14 cellular contexts compared by ENCODE assay signal in genomic region chr2:161981016-161981415, GRCh38.
DNase-seq lines count a peak whose midpoint lies in the region; ATAC-seq and TF ChIP-seq lines count a peak whose summit lies in the region.
"Had no signal": no experiment of that assay in that cellular context is flagged by ENCODE, and none has a peak within 500 bp of the region (broad histone marks: within the 10 kb centered on the region; RNA-seq: fewer than 3 reads in every experiment).

No MANE protein-coding gene starts in this region.

- TF ChIP-seq CTCF in HCT116 (IDR thresholded peaks at IDR 0.05 in 2 of 3, conservative IDR thresholded peaks at IDR 0.05 in 1 of 3; ENCODE audit: borderline replicate concordance in 1 of 3, insufficient read depth in 1 of 3, low read depth in 2 of 3, low read length in 2 of 3) = no peak

- no peak overlapping the region for H2AFZ ChIP-seq in HCT116 (ENCODE audit: low read depth, low read length, poor library complexity, severe bottlenecking)
- H2AFZ ChIP-seq: PC-9 had no signal

- H3K9me3 ChIP-seq in HCT116 (ENCODE audit: control insufficient read depth in 1 of 2, insufficient read depth in 1 of 2, low read depth in 1 of 2, low read length in 2 of 2) = no peaks in the 10 kb centered on the region
- H3K9me3 ChIP-seq: A549 had no signal

- H3K4me3 Mint-ChIP-seq in activated CD4-positive, alpha-beta memory T cell treated with anti-CD3 and anti-CD28 coated beads for 36 hours = no peak overlapping the region
- H3K4me3 Mint-ChIP-seq in activated CD4-positive, alpha-beta memory T cell treated with anti-CD3 and anti-CD28 coated beads, Interleukin-2, amount 10 ng/mL, durations not matched to agents 7 days and 5 days = no peak overlapping the region
- peak overlapping the region; percentile 56 for H3K4me3 Mint-ChIP-seq in activated T-helper 17 cell treated with anti-CD3 and anti-CD28 coated beads, Interleukin-2, amount 50 U/mL, for 72 hours
- peak overlapping the region; percentile 17 for H3K4me3 Mint-ChIP-seq in stimulated activated effector memory CD8-positive, alpha-beta T cell treated with anti-CD3 and anti-CD28 coated beads, Interleukin-12 subunit alpha, Interleukin-12 subunit beta, amount 100 ng/mL, for 72 hours

- POLR2A ChIA-PET in activated CD4-positive, alpha-beta memory T cell treated with anti-CD3 and anti-CD28 coated beads for 36 hours (lab: Charles Lee) = interaction anchor here (0.7 kb wide), 1 partner anchor 17 kb away, joined by 3 read pairs; no protein-coding TSS in a partner anchor
- POLR2A ChIA-PET in activated CD4-positive, alpha-beta memory T cell treated with anti-CD3 and anti-CD28 coated beads, Interleukin-2, amount 10 ng/mL, durations not matched to agents 7 days and 5 days (lab: Charles Lee) = interaction anchor here (1.0 to 7.4 kb wide), 3 partner anchors 12 to 93 kb away, joined by 3 to 45 read pairs (median 31); no protein-coding TSS in a partner anchor
- POLR2A ChIA-PET in HCT116 (lab: Charles Lee) = no interaction called here

- H4K20me1 ChIP-seq in HCT116 (ENCODE audit: insufficient read depth) = no peaks in the 10 kb centered on the region

- no peak for TF ChIP-seq POLR2A in HCT116 (IDR thresholded peaks at IDR 0.05; ENCODE audit: borderline replicate concordance, extremely low read depth, insufficient read depth, insufficient read length)

- H3K4me2 ChIP-seq in HCT116 (ENCODE audit: low read length) = 0 out of 2 replicates have a peak overlapping the region, but pooled peaks have one; percentile 3
- H3K4me2 ChIP-seq: A549, PC-9 had no signal

- no peaks in the 10 kb centered on the region for H3K9me3 Mint-ChIP-seq in activated CD4-positive, alpha-beta memory T cell treated with anti-CD3 and anti-CD28 coated beads for 36 hours
- peaks cover 11% of the 10 kb centered on the region for H3K9me3 Mint-ChIP-seq in activated CD4-positive, alpha-beta memory T cell treated with anti-CD3 and anti-CD28 coated beads, Interleukin-2, amount 10 ng/mL, durations not matched to agents 7 days and 5 days
- H3K9me3 Mint-ChIP-seq in activated T-helper 17 cell treated with anti-CD3 and anti-CD28 coated beads, Interleukin-2, amount 50 U/mL, for 72 hours = no peaks in the 10 kb centered on the region
- no peaks in the 10 kb centered on the region for H3K9me3 Mint-ChIP-seq in stimulated activated effector memory CD8-positive, alpha-beta T cell treated with anti-CD3 and anti-CD28 coated beads, Interleukin-12 subunit alpha, Interleukin-12 subunit beta, amount 100 ng/mL, for 72 hours

- H3K4me1 Mint-ChIP-seq in activated CD4-positive, alpha-beta memory T cell treated with anti-CD3 and anti-CD28 coated beads for 36 hours (ENCODE audit: low read depth) = peaks cover 35% of the 10 kb centered on the region
- H3K4me1 Mint-ChIP-seq in activated CD4-positive, alpha-beta memory T cell treated with anti-CD3 and anti-CD28 coated beads, Interleukin-2, amount 10 ng/mL, durations not matched to agents 7 days and 5 days = peaks cover 53% of the 10 kb centered on the region
- peaks cover 31% of the 10 kb centered on the region for H3K4me1 Mint-ChIP-seq in activated T-helper 17 cell treated with anti-CD3 and anti-CD28 coated beads, Interleukin-2, amount 50 U/mL, for 72 hours
- H3K4me1 Mint-ChIP-seq in stimulated activated effector memory CD8-positive, alpha-beta T cell treated with anti-CD3 and anti-CD28 coated beads, Interleukin-12 subunit alpha, Interleukin-12 subunit beta, amount 100 ng/mL, for 72 hours = peaks cover 49% of the 10 kb centered on the region

- ATAC-seq in HCT116 (no peak), esophagus mucosa (no peak), left ventricle myocardium superior (no peak)
- ATAC-seq in activated T-helper 17 cell treated with anti-CD3 and anti-CD28 coated beads, Interleukin-2, amount 50 U/mL, for 72 hours (replicated peaks) = peak; percentile 55
- ATAC-seq in stimulated activated effector memory CD8-positive, alpha-beta T cell treated with anti-CD3 and anti-CD28 coated beads, Interleukin-12 subunit alpha, Interleukin-12 subunit beta, amount 100 ng/mL, for 72 hours = peak; percentile 77
- ATAC-seq: A549 had no signal

- H3K27me3 Mint-ChIP-seq in activated CD4-positive, alpha-beta memory T cell treated with anti-CD3 and anti-CD28 coated beads for 36 hours = no peaks in the 10 kb centered on the region
- no peaks in the 10 kb centered on the region for H3K27me3 Mint-ChIP-seq in activated CD4-positive, alpha-beta memory T cell treated with anti-CD3 and anti-CD28 coated beads, Interleukin-2, amount 10 ng/mL, durations not matched to agents 7 days and 5 days
- no peaks in the 10 kb centered on the region for H3K27me3 Mint-ChIP-seq in activated T-helper 17 cell treated with anti-CD3 and anti-CD28 coated beads, Interleukin-2, amount 50 U/mL, for 72 hours

- peaks cover 2% of the 10 kb centered on the region for H3K36me3 Mint-ChIP-seq in activated CD4-positive, alpha-beta memory T cell treated with anti-CD3 and anti-CD28 coated beads for 36 hours
- peaks cover 29% of the 10 kb centered on the region for H3K36me3 Mint-ChIP-seq in activated CD4-positive, alpha-beta memory T cell treated with anti-CD3 and anti-CD28 coated beads, Interleukin-2, amount 10 ng/mL, durations not matched to agents 7 days and 5 days (ENCODE audit: low read depth)
- H3K36me3 Mint-ChIP-seq in activated T-helper 17 cell treated with anti-CD3 and anti-CD28 coated beads, Interleukin-2, amount 50 U/mL, for 72 hours (ENCODE audit: low read depth) = no peaks in the 10 kb centered on the region
- H3K36me3 Mint-ChIP-seq in stimulated activated effector memory CD8-positive, alpha-beta T cell treated with anti-CD3 and anti-CD28 coated beads, Interleukin-12 subunit alpha, Interleukin-12 subunit beta, amount 100 ng/mL, for 72 hours = peaks cover 58% of the 10 kb centered on the region

- intact Hi-C loops in activated CD4-positive, alpha-beta memory T cell treated with anti-CD3 and anti-CD28 coated beads for 36 hours (cut with micrococcal nuclease) = no loop called here
- intact Hi-C loops in HCT116 (cut with micrococcal nuclease) (no loop called here), left ventricle myocardium superior (cut with micrococcal nuclease) (no loop called here)

- no peaks in the 10 kb centered on the region for H3K36me3 ChIP-seq in HCT116 (ENCODE audit: control insufficient read depth in 1 of 2, insufficient read depth in 2 of 2, low read length in 2 of 2)

- H3K4me3 ChIP-seq in HCT116 (replicated peaks in 1 of 2; ENCODE audit: low read depth in 1 of 2, low read length in 2 of 2) = no peak overlapping the region
- H3K4me3 ChIP-seq: A549, PC-9 had no signal

- RAD21 ChIA-PET in HCT116 (lab: Charles Lee; ENCODE audit: low non-redundant PET in 1 of 2, low total read pairs in 2 of 2, uncharacterized antibody in 2 of 2, unreplicated experiment in 2 of 2) = no interaction called here

- DNase-seq in activated CD4-positive, alpha-beta memory T cell treated with anti-CD3 and anti-CD28 coated beads for 36 hours = no peak
- DNase-seq in activated CD4-positive, alpha-beta memory T cell treated with anti-CD3 and anti-CD28 coated beads, Interleukin-2, amount 10 ng/mL, durations not matched to agents 7 days and 5 days = no peak
- DNase-seq in HCT116 (ENCODE audit: low read depth, low spot score) (no peak), left ventricle myocardium superior (no peak)
- no peak for DNase-seq in stimulated activated effector memory CD8-positive, alpha-beta T cell treated with anti-CD3 and anti-CD28 coated beads, Interleukin-12 subunit alpha, Interleukin-12 subunit beta, amount 100 ng/mL, for 72 hours (ENCODE audit: low spot score in 2 of 2)
- DNase-seq: DMS79 treated with DMSO at 0.1 percent for 48 hours, KBM-7, NCI-H1417 treated with DMSO at 0.1 percent for 48 hours, NCI-H1930, NCI-H774, PC-9 had no signal

- no TSS peak for BruUV-seq in HCT116 (replicated peaks; lab: Mats Ljungman, UMichigan)

- TF ChIP-seq RAD21 in HCT116 (IDR thresholded peaks at IDR 0.05; ENCODE audit: low read depth) = no peak

- peak overlapping the region; percentile 61 for H3K27ac Mint-ChIP-seq in activated CD4-positive, alpha-beta memory T cell treated with anti-CD3 and anti-CD28 coated beads for 36 hours
- no peak overlapping the region for H3K27ac Mint-ChIP-seq in activated CD4-positive, alpha-beta memory T cell treated with anti-CD3 and anti-CD28 coated beads, Interleukin-2, amount 10 ng/mL, durations not matched to agents 7 days and 5 days
- H3K27ac Mint-ChIP-seq in activated T-helper 17 cell treated with anti-CD3 and anti-CD28 coated beads, Interleukin-2, amount 50 U/mL, for 72 hours = peak overlapping the region; percentile 74
- peak overlapping the region; percentile 80 for H3K27ac Mint-ChIP-seq in stimulated activated effector memory CD8-positive, alpha-beta T cell treated with anti-CD3 and anti-CD28 coated beads, Interleukin-12 subunit alpha, Interleukin-12 subunit beta, amount 100 ng/mL, for 72 hours

- no peak overlapping the region for H3K9ac ChIP-seq in HCT116 (ENCODE audit: low read length)

- peaks cover 0 to 6% of the 10 kb centered on the region in 2 experiments; a peak in 2 of 4 replicates for H3K4me1 ChIP-seq in HCT116 (ENCODE audit: control insufficient read depth in 1 of 2, insufficient read depth in 2 of 2, low read length in 2 of 2)
- H3K4me1 ChIP-seq: A549 had no signal

- CTCF ChIA-PET in activated CD4-positive, alpha-beta memory T cell treated with anti-CD3 and anti-CD28 coated beads for 36 hours (lab: Charles Lee) = interaction anchor here (1.4 kb wide), 1 partner anchor 9 kb away, joined by 5 read pairs; no protein-coding TSS in a partner anchor
- CTCF ChIA-PET in activated CD4-positive, alpha-beta memory T cell treated with anti-CD3 and anti-CD28 coated beads, Interleukin-2, amount 10 ng/mL, durations not matched to agents 7 days and 5 days (lab: Charles Lee) = no interaction called here
- CTCF ChIA-PET in HCT116 (lab: Charles Lee) = no interaction called here

- H3K9me2 ChIP-seq in HCT116 (ENCODE audit: insufficient read depth) = no peaks in the 10 kb centered on the region

- no peak overlapping the region for H3K27ac ChIP-seq in HCT116 (ENCODE audit: low read depth, low read length)
- H3K27ac ChIP-seq: A549, PC-9 had no signal

- no peaks in the 10 kb centered on the region for H3K27me3 ChIP-seq in HCT116 (ENCODE audit: insufficient read depth, low read length)

- H3K79me2 ChIP-seq in HCT116 (ENCODE audit: insufficient read depth, low read length) = no peaks in the 10 kb centered on the region

TF ChIP-seq in HCT116, 20 proteins besides CTCF, POLR2A, EP300 and RAD21 (continues in another document):
- TF ChIP-seq ZFX (IDR thresholded peaks at IDR 0.05) = no peak
- TF ChIP-seq SIN3A (IDR thresholded peaks at IDR 0.05; ENCODE audit: low read depth) = no peak
- TF ChIP-seq YY1 (IDR thresholded peaks at IDR 0.05; ENCODE audit: extremely low read depth, insufficient replicate concordance, low read depth, low read length) = no peak
- TF ChIP-seq CBX3 (IDR thresholded peaks at IDR 0.05; ENCODE audit: low read depth) = no peak
- TF ChIP-seq ATF3 (IDR thresholded peaks at IDR 0.05) = no peak
- no peak for TF ChIP-seq POLR2AphosphoS5 (IDR thresholded peaks at IDR 0.05; ENCODE audit: low read depth, low read length)
- TF ChIP-seq EGR1 (IDR thresholded peaks at IDR 0.05; ENCODE audit: low read depth) = no peak

Comparison
In these comparisons a context has a peak if more than half of its experiments do, and no peak if none do; other contexts are left out.
1. H3K4me3 Mint-ChIP-seq: peak in activated T-helper 17 cell treated with anti-CD3 and anti-CD28 coated beads, Interleukin-2, amount 50 U/mL, for 72 hours (single experiment) and stimulated activated effector memory CD8-positive, alpha-beta T cell treated with anti-CD3 and anti-CD28 coated beads, Interleukin-12 subunit alpha, Interleukin-12 subunit beta, amount 100 ng/mL, for 72 hours (single experiment); none in activated CD4-positive, alpha-beta memory T cell treated with anti-CD3 and anti-CD28 coated beads for 36 hours (single experiment) and activated CD4-positive, alpha-beta memory T cell treated with anti-CD3 and anti-CD28 coated beads, Interleukin-2, amount 10 ng/mL, durations not matched to agents 7 days and 5 days (single experiment).
2. ATAC-seq: peak in activated T-helper 17 cell treated with anti-CD3 and anti-CD28 coated beads, Interleukin-2, amount 50 U/mL, for 72 hours (single experiment) and stimulated activated effector memory CD8-positive, alpha-beta T cell treated with anti-CD3 and anti-CD28 coated beads, Interleukin-12 subunit alpha, Interleukin-12 subunit beta, amount 100 ng/mL, for 72 hours (single experiment); none in HCT116 (single experiment), esophagus mucosa (single experiment) and left ventricle myocardium superior (single experiment).